ENCODE assay signal across 1 cellular context in the genomic region with DNA sequence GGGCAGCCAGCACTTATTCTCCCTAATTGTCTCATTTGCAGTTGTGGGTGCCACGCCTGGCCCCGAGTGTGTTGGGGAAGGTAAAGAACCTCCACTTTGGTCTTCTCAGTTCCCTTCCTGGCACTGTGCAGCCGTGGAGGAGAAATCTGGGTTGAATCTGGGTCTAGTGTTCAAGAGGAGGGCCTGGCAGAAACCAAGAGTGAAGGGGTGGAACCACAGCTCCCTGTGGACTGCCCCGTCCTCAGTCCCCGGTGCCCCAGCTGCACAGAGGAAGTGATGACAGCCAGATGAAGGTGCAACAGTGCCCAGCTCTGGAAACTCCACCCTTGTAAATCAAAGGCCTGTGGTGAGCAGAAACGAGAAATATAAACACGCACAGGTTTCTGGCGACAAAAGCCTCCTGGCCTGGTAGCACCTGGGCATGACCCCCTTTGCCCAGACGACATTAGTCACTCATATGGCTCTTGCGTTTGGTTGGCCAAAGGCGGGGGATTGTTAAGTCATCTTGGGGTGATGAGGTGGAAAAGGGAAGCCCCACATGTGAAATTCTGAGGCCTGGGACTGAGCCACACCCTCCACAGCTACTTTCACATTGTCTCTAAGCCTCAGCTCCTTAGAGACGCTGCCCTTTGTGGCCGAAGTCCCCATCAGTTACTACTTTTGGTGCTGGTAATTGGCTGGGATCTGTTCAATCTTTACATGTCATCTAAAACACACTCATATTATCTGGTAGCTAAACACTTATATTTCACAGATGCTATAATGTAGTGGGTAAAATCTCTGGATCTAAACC.
TF ChIP-seq lines count a peak whose summit lies in the region.

No MANE protein-coding gene starts in this region.

TF ChIP-seq in HEK293, 187 proteins besides CTCF, POLR2A, EP300 and RAD21 (continued from another document):
- TF ChIP-seq, protein P1, sequence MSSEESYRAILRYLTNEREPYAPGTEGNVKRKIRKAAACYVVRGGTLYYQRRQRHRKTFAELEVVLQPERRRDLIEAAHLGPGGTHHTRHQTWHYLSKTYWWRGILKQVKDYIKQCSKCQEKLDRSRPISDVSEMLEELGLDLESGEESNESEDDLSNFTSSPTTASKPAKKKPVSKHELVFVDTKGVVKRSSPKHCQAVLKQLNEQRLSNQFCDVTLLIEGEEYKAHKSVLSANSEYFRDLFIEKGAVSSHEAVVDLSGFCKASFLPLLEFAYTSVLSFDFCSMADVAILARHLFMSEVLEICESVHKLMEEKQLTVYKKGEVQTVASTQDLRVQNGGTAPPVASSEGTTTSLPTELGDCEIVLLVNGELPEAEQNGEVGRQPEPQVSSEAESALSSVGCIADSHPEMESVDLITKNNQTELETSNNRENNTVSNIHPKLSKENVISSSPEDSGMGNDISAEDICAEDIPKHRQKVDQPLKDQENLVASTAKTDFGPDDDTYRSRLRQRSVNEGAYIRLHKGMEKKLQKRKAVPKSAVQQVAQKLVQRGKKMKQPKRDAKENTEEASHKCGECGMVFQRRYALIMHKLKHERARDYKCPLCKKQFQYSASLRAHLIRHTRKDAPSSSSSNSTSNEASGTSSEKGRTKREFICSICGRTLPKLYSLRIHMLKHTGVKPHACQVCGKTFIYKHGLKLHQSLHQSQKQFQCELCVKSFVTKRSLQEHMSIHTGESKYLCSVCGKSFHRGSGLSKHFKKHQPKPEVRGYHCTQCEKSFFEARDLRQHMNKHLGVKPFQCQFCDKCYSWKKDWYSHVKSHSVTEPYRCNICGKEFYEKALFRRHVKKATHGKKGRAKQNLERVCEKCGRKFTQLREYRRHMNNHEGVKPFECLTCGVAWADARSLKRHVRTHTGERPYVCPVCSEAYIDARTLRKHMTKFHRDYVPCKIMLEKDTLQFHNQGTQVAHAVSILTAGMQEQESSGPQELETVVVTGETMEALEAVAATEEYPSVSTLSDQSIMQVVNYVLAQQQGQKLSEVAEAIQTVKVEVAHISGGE (tag by site-specific recombination; conservative IDR thresholded peaks at IDR 0.05; ENCODE audit: low read depth): no peak
- peak; percentile 75 for TF ChIP-seq SCRT2 (tag by site-specific recombination; IDR thresholded peaks at IDR 0.05)
TF ChIP-seq in HEK293: peak in this region for 2.
